In the genomic region with DNA sequence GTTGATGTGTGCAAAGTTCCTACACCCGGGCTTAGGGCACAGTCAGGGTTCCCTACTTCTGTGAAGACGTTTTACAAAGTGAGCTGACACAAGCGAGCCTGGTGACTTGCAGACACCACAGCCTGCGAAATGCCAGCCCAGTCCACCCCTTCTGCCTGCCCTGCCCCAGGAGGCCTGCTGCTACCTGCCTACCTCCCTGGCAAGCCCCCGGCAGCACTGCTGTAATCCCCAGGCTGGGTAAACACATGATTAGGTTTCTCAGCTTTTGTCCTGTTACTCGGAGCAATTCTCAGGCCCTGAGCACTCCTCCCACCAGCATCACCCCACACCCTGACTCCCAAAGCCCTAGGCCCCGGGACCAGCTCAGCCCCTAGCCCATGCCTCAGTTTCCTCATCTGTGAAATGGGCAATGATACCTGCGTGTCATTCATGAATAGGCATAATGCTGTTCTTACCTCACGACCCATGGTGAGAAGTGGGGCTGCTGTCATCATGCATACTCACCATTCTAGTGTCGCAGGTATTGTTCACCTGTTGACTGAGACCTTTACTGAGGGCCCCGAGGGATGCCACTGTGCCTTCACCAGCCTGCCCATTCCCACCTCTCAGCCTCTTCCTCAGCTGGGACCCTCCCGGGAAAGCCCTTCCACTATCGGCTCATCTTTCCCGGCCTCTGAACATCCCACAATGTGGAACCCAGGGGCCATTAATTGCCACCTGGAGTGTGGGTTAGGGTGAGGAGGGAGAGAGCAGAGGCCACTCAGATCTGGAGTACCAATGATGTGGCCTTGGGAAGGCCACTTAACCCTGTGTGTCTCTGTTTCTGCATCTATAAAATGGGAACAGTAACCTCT, we compare ENCODE assay signal across 3 cellular contexts.
TF ChIP-seq lines count a peak whose summit lies in the region.

No MANE protein-coding gene starts in this region.

TF ChIP-seq in A549, 52 proteins besides CTCF, POLR2A, EP300 and RAD21:
- TF ChIP-seq MAX (IDR thresholded peaks at IDR 0.05) (no peak), GATA3 (IDR thresholded peaks at IDR 0.05; ENCODE audit: borderline replicate concordance) (no peak), MAFK (IDR thresholded peaks at IDR 0.05; ENCODE audit: partially characterized antibody) (no peak), BCL3 (IDR thresholded peaks at IDR 0.05) (no peak), EHF (CRISPR knock-in tag; IDR thresholded peaks at IDR 0.05) (no peak), ZC3H11A (IDR thresholded peaks at IDR 0.05) (no peak), HOXB13 (CRISPR knock-in tag; IDR thresholded peaks at IDR 0.05; ENCODE audit: low read depth) (no peak), SREBF2 (IDR thresholded peaks at IDR 0.05) (no peak), RNF2 (IDR thresholded peaks at IDR 0.05; ENCODE audit: borderline replicate concordance, low read depth) (no peak), JUNB (IDR thresholded peaks at IDR 0.05) (no peak), FOSB (CRISPR knock-in tag; IDR thresholded peaks at IDR 0.05) (no peak), E2F6 (IDR thresholded peaks at IDR 0.05; ENCODE audit: borderline replicate concordance, low read depth) (no peak), NFE2L2 (conservative IDR thresholded peaks at IDR 0.05; ENCODE audit: low read length) (no peak), HEYL (CRISPR knock-in tag; IDR thresholded peaks at IDR 0.05) (no peak), ZNF302 (CRISPR knock-in tag; IDR thresholded peaks at IDR 0.05) (no peak), ZSCAN20 (CRISPR knock-in tag; IDR thresholded peaks at IDR 0.05) (no peak), KDM1A (IDR thresholded peaks at IDR 0.05; ENCODE audit: low read depth) (no peak), HOXA7 (CRISPR knock-in tag; IDR thresholded peaks at IDR 0.05) (no peak)
- TF ChIP-seq, protein P1, sequence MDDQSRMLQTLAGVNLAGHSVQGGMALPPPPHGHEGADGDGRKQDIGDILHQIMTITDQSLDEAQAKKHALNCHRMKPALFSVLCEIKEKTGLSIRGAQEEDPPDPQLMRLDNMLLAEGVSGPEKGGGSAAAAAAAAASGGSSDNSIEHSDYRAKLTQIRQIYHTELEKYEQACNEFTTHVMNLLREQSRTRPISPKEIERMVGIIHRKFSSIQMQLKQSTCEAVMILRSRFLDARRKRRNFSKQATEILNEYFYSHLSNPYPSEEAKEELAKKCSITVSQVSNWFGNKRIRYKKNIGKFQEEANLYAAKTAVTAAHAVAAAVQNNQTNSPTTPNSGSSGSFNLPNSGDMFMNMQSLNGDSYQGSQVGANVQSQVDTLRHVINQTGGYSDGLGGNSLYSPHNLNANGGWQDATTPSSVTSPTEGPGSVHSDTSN (IDR thresholded peaks at IDR 0.05) = no peak

TF ChIP-seq in HCT116, 20 proteins besides CTCF, POLR2A, EP300 and RAD21:
- TF ChIP-seq ATF3 (IDR thresholded peaks at IDR 0.05) (no peak), SRF (IDR thresholded peaks at IDR 0.05; ENCODE audit: low read depth) (no peak), MAX (IDR thresholded peaks at IDR 0.05) (0 out of 2 replicates have a peak, but pooled peaks have one; percentile 5), ZNF274 (IDR thresholded peaks at IDR 0.05; ENCODE audit: low read depth, low read length) (no peak), CEBPB (IDR thresholded peaks at IDR 0.05; ENCODE audit: low read depth) (no peak)

TF ChIP-seq in K562, 482 proteins besides CTCF, POLR2A, EP300 and RAD21 (continues in another document):
- no peak for TF ChIP-seq TEAD4 (IDR thresholded peaks at IDR 0.05; ENCODE audit: low read length)
- TF ChIP-seq TEAD4 (CRISPR knock-in tag; IDR thresholded peaks at IDR 0.05; ENCODE audit: borderline replicate concordance) = no peak
- TF ChIP-seq CREB3L1 (IDR thresholded peaks at IDR 0.05; ENCODE audit: borderline replicate concordance, low read depth) = no peak
- TF ChIP-seq POLR3G (IDR thresholded peaks at IDR 0.05; ENCODE audit: extremely low read depth, insufficient read length, insufficient replicate concordance) = no peak
- TF ChIP-seq FUS (optimal IDR thresholded peaks at IDR 0.05; ENCODE audit: low read depth, low read length) = no peak
- no peak for TF ChIP-seq PRMT5 (CRISPR knock-in tag; IDR thresholded peaks at IDR 0.05)
- TF ChIP-seq NR2C2 (CRISPR knock-in tag; IDR thresholded peaks at IDR 0.05) = peak; percentile 14; the same call in 1 of the 2 replicates
- no peak for TF ChIP-seq NR2C2 (tag; IDR thresholded peaks at IDR 0.05)
- TF ChIP-seq SP1 (CRISPR knock-in tag; IDR thresholded peaks at IDR 0.05) = 0 out of 2 replicates have a peak, but pooled peaks have one; percentile 16
- no peak for TF ChIP-seq MEF2A (IDR thresholded peaks at IDR 0.05; ENCODE audit: control insufficient read depth, low read depth, low read length)
- TF ChIP-seq RERE (CRISPR knock-in tag; IDR thresholded peaks at IDR 0.05; ENCODE audit: borderline replicate concordance) = no peak
- TF ChIP-seq NRF1 (conservative IDR thresholded peaks at IDR 0.05 in 1 of 2, IDR thresholded peaks at IDR 0.05 in 1 of 2) = no peak
- TF ChIP-seq RCOR1 (IDR thresholded peaks at IDR 0.05; ENCODE audit: borderline replicate concordance in 1 of 2, low read depth in 2 of 2, low read length in 2 of 2) = 0 out of 4 replicates have a peak, but pooled peaks of 1 of the 2 experiments have one; percentile 17
- TF ChIP-seq ZNF75A (CRISPR knock-in tag; IDR thresholded peaks at IDR 0.05) = no peak
- 0 out of 2 replicates have a peak, but pooled peaks have one; percentile 77 for TF ChIP-seq CBX1 (IDR thresholded peaks at IDR 0.05; ENCODE audit: low read depth)
- TF ChIP-seq ADNP (tag; IDR thresholded peaks at IDR 0.05) = peak; percentile 75; the same call in 1 of the 2 replicates
- no peak for TF ChIP-seq ZNF12 (CRISPR knock-in tag; IDR thresholded peaks at IDR 0.05)
- TF ChIP-seq MAX (CRISPR knock-in tag; IDR thresholded peaks at IDR 0.05) = peak; percentile 31; the same call in 1 of the 2 replicates
- TF ChIP-seq TFAP4 (CRISPR knock-in tag; IDR thresholded peaks at IDR 0.05; ENCODE audit: borderline replicate concordance) = peak; percentile 35; the same call in 1 of the 2 replicates
- TF ChIP-seq SMC3 (conservative IDR thresholded peaks at IDR 0.05; ENCODE audit: insufficient read depth, low read depth, low read length) = no peak
- no peak for TF ChIP-seq NEUROD1 (IDR thresholded peaks at IDR 0.05; ENCODE audit: borderline replicate concordance, low read depth, low read length, partially characterized antibody)
- no peak for TF ChIP-seq HES1 (IDR thresholded peaks at IDR 0.05; ENCODE audit: low read depth)
- TF ChIP-seq BCOR (IDR thresholded peaks at IDR 0.05) = peak; percentile 34; the same call in 1 of the 2 replicates
- no peak for TF ChIP-seq MECOM (CRISPR knock-in tag; IDR thresholded peaks at IDR 0.05)
- peak; percentile 86 for TF ChIP-seq CHD4 (IDR thresholded peaks at IDR 0.05; ENCODE audit: insufficient read depth, insufficient replicate concordance, low read depth, low read length, poor library complexity, severe bottlenecking)
- TF ChIP-seq CBX5 (IDR thresholded peaks at IDR 0.05; ENCODE audit: borderline replicate concordance, low read depth) = no peak
- no peak for TF ChIP-seq CBFB (CRISPR knock-in tag; IDR thresholded peaks at IDR 0.05)
- TF ChIP-seq, protein P2, sequence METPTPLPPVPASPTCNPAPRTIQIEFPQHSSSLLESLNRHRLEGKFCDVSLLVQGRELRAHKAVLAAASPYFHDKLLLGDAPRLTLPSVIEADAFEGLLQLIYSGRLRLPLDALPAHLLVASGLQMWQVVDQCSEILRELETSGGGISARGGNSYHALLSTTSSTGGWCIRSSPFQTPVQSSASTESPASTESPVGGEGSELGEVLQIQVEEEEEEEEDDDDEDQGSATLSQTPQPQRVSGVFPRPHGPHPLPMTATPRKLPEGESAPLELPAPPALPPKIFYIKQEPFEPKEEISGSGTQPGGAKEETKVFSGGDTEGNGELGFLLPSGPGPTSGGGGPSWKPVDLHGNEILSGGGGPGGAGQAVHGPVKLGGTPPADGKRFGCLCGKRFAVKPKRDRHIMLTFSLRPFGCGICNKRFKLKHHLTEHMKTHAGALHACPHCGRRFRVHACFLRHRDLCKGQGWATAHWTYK (CRISPR knock-in tag; IDR thresholded peaks at IDR 0.05) = no peak
- TF ChIP-seq NCOA1 (IDR thresholded peaks at IDR 0.05; ENCODE audit: low read depth) = no peak
- TF ChIP-seq ZNF384 (IDR thresholded peaks at IDR 0.05; ENCODE audit: low read depth, low read length) = no peak
- TF ChIP-seq, protein P3, sequence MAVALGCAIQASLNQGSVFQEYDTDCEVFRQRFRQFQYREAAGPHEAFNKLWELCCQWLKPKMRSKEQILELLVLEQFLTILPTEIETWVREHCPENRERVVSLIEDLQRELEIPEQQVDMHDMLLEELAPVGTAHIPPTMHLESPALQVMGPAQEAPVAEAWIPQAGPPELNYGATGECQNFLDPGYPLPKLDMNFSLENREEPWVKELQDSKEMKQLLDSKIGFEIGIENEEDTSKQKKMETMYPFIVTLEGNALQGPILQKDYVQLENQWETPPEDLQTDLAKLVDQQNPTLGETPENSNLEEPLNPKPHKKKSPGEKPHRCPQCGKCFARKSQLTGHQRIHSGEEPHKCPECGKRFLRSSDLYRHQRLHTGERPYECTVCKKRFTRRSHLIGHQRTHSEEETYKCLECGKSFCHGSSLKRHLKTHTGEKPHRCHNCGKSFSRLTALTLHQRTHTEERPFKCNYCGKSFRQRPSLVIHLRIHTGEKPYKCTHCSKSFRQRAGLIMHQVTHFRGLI (CRISPR knock-in tag; IDR thresholded peaks at IDR 0.05) = no peak
- peak; percentile 48; the same call in 1 of the 2 replicates for TF ChIP-seq SMARCA5 (IDR thresholded peaks at IDR 0.05)
- no peak for TF ChIP-seq ZNF3 (CRISPR knock-in tag; IDR thresholded peaks at IDR 0.05)
- TF ChIP-seq ZNF121 (CRISPR knock-in tag; conservative IDR thresholded peaks at IDR 0.05) = no peak
